In the genomic region with DNA sequence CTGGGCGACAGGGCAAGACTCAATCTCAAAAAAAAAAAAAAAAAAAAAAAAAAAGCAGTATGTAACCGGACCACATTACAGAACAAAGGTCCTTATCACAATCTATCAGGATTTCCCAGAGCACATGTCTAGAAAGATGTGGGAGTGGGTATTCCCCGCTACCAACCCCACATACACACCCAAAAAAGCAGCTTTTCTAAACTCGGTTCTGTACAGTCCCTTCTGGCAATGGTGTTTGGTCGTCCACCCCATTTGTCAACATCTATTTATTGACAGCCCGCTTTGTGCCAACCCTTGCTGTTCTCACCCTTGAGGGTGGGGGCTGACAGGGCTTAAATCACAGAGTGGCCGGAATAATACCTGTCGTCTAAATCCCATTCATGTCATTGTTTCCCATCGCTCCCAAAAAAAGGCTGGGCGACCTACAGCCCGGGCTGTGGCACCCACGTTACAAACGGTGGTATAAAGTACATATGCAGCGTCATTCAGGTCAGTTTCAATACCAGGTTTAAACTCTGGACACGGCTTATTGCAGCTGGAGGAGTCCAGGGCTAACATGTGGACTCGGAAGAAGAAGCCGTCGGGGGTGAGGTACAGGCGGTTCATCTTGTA, we compare ENCODE assay signal across 8 cellular contexts. TPM values are rescaled to one million over a fixed set of nuclear protein-coding genes. Genes with fewer than 3 reads are reported as not detected.
DNase-seq lines count a peak whose midpoint lies in the region; ATAC-seq and TF ChIP-seq lines count a peak whose summit lies in the region.

No MANE protein-coding gene starts in this region.

- in situ Hi-C loops in astrocyte of the spinal cord (cut with HindIII; ENCODE audit: low sequenced_read_pairs) = no loop called here

- WGBS in liver = 6% methylated on average over 19 of the region's 19 CpGs
- WGBS in testis, 2 donors = 9 to 19% methylated on average over 14 to 19 of the region's 19 CpGs

- H3K36me3 ChIP-seq in DND-41 (ENCODE audit: insufficient read depth, low read length) = no peaks in the 10 kb centered on the region
- H3K36me3 ChIP-seq in liver (ENCODE audit: control insufficient read depth in 4 of 4, insufficient read depth in 3 of 4, low read depth in 1 of 4, low read length in 3 of 4) = no peaks in the 10 kb centered on the region
- no peaks in the 10 kb centered on the region for H3K36me3 ChIP-seq in testis (ENCODE audit: low read depth, missing control alignments)

- peak in 1 of 2 donors; percentile 2 for TF ChIP-seq RAD21 in liver (IDR thresholded peaks at IDR 0.05)

- peak overlapping the region; percentile 81 for H3K9ac ChIP-seq in DND-41 (ENCODE audit: low read depth, low read length)
- H3K9ac ChIP-seq in liver (ENCODE audit: low read depth in 1 of 2, low read length in 2 of 2) = peak overlapping the region; percentile 8 to 36

- H3K9me3 ChIP-seq in DND-41 (ENCODE audit: insufficient read depth, low read length, severe bottlenecking) = no peaks in the 10 kb centered on the region
- H3K9me3 ChIP-seq in liver (ENCODE audit: control insufficient read depth in 4 of 4, low read length in 3 of 4) = no peaks in the 10 kb centered on the region
- no peaks in the 10 kb centered on the region for H3K9me3 ChIP-seq in testis

- peak overlapping the region; percentile 38 to 74; a peak in 3 of 4 replicates for H3K4me3 ChIP-seq in DND-41 (ENCODE audit: low read depth in 1 of 2, low read length in 2 of 2)
- peak overlapping the region; percentile 77 for H3K4me3 ChIP-seq in astrocyte of the spinal cord (ENCODE audit: low read depth, low read length)
- peak overlapping the region; percentile 67 to 69 (median 67) for H3K4me3 ChIP-seq in liver (ENCODE audit: low read depth in 1 of 3, low read length in 3 of 3)
- H3K4me3 ChIP-seq in testis = peak overlapping the region; percentile 77 to 80

- DNase-seq in DND-41 (no peak), astrocyte of the spinal cord (ENCODE audit: low read depth, low spot score) (no peak), testis (no peak), GM03348 (ENCODE audit: low spot score) (no peak)
- no peak for DNase-seq in NK-92 treated with Interleukin-12 subunit alpha and Interleukin-12 subunit beta, amount 100 ng/mL, for 24 hours (lab: John Stamatoyannopoulos, UW)
- no peak for DNase-seq in stimulated activated CD4-positive, alpha-beta T cell treated with anti-CD3 and anti-CD28 coated beads, Interleukin-12 subunit alpha, Interleukin-12 subunit beta, amount 100 ng/mL, for 4 hours

- H3K27me3 ChIP-seq in DND-41 (ENCODE audit: insufficient read depth, low read length, poor library complexity) (peaks cover 30% of the 10 kb centered on the region), liver (ENCODE audit: control insufficient read depth in 4 of 4, insufficient read depth in 4 of 4, low read length in 3 of 4) (no peaks in the 10 kb centered on the region), testis (no peaks in the 10 kb centered on the region)

- TF ChIP-seq CTCF in DND-41 (IDR thresholded peaks at IDR 0.05; ENCODE audit: borderline replicate concordance, extremely low read depth, low read length, poor library complexity, severe bottlenecking) (no peak), astrocyte of the spinal cord (IDR thresholded peaks at IDR 0.05; ENCODE audit: low read depth, low read length) (no peak), liver (IDR thresholded peaks at IDR 0.05; ENCODE audit: low read depth, low read length, missing input control) (no peak), testis (IDR thresholded peaks at IDR 0.05) (no peak)

- H3K4me1 ChIP-seq in DND-41 (ENCODE audit: insufficient read depth, low read length) (peaks cover 33% of the 10 kb centered on the region), liver (ENCODE audit: control insufficient read depth in 4 of 4, insufficient read depth in 4 of 4, low read length in 3 of 4) (peaks cover 4 to 28% (median 18%) of the 10 kb centered on the region in 4 donors), testis (peaks cover 5% of the 10 kb centered on the region)

- no peaks in the 10 kb centered on the region for H4K20me1 ChIP-seq in DND-41 (ENCODE audit: insufficient read depth, low read length)

- intact Hi-C loops in testis (cut with DNase I; ENCODE audit: low total_unique reads) = no loop called here

- no peaks in the 10 kb centered on the region for H3K79me2 ChIP-seq in DND-41 (ENCODE audit: insufficient read depth, low read length)

- TF ChIP-seq POLR2A in testis (IDR thresholded peaks at IDR 0.05) = no peak

- H3K4me2 ChIP-seq in DND-41 (ENCODE audit: insufficient read depth, low read length) = peak overlapping the region; percentile 69

- ATAC-seq in DND-41 (ENCODE audit: insufficient read depth, low read depth) (no peak), HG03469 (IDR thresholded peaks at IDR 0.05; ENCODE audit: unreplicated experiment) (peak; percentile 13)

- H2AFZ ChIP-seq in DND-41 (ENCODE audit: low read depth, low read length) = peak overlapping the region; percentile 79

- H3K27ac ChIP-seq in DND-41 (ENCODE audit: low read length) = no peak overlapping the region
- peak overlapping the region; percentile 90 to 92 for H3K27ac ChIP-seq in liver (ENCODE audit: low read depth in 1 of 2, low read length in 2 of 2)
- peak overlapping the region; percentile 94 to 97 for H3K27ac ChIP-seq in testis

TF ChIP-seq in liver, 16 proteins besides CTCF, POLR2A, EP300 and RAD21:
- TF ChIP-seq TAF1 (conservative IDR thresholded peaks at IDR 0.05) (no peak), FOXA2 (IDR thresholded peaks at IDR 0.05) (peak; percentile 58), FOXA1 (IDR thresholded peaks at IDR 0.05) (no peak), SP1 (IDR thresholded peaks at IDR 0.05) (peak; percentile 24), RXRA (IDR thresholded peaks at IDR 0.05) (peak; percentile 5 to 19), GABPA (IDR thresholded peaks at IDR 0.05 in 1 of 2, conservative IDR thresholded peaks at IDR 0.05 in 1 of 2) (no peak), HNF4G (IDR thresholded peaks at IDR 0.05) (no peak), YY1 (IDR thresholded peaks at IDR 0.05) (peak; percentile 44), EGR1 (IDR thresholded peaks at IDR 0.05; ENCODE audit: low read depth in 2 of 2) (no peak), NR2F2 (IDR thresholded peaks at IDR 0.05) (no peak), HNF4A (conservative IDR thresholded peaks at IDR 0.05) (no peak), JUND (IDR thresholded peaks at IDR 0.05) (no peak)
- TF ChIP-seq, protein P1, sequence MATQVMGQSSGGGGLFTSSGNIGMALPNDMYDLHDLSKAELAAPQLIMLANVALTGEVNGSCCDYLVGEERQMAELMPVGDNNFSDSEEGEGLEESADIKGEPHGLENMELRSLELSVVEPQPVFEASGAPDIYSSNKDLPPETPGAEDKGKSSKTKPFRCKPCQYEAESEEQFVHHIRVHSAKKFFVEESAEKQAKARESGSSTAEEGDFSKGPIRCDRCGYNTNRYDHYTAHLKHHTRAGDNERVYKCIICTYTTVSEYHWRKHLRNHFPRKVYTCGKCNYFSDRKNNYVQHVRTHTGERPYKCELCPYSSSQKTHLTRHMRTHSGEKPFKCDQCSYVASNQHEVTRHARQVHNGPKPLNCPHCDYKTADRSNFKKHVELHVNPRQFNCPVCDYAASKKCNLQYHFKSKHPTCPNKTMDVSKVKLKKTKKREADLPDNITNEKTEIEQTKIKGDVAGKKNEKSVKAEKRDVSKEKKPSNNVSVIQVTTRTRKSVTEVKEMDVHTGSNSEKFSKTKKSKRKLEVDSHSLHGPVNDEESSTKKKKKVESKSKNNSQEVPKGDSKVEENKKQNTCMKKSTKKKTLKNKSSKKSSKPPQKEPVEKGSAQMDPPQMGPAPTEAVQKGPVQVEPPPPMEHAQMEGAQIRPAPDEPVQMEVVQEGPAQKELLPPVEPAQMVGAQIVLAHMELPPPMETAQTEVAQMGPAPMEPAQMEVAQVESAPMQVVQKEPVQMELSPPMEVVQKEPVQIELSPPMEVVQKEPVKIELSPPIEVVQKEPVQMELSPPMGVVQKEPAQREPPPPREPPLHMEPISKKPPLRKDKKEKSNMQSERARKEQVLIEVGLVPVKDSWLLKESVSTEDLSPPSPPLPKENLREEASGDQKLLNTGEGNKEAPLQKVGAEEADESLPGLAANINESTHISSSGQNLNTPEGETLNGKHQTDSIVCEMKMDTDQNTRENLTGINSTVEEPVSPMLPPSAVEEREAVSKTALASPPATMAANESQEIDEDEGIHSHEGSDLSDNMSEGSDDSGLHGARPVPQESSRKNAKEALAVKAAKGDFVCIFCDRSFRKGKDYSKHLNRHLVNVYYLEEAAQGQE (IDR thresholded peaks at IDR 0.05) = no peak
- TF ChIP-seq, protein P2, sequence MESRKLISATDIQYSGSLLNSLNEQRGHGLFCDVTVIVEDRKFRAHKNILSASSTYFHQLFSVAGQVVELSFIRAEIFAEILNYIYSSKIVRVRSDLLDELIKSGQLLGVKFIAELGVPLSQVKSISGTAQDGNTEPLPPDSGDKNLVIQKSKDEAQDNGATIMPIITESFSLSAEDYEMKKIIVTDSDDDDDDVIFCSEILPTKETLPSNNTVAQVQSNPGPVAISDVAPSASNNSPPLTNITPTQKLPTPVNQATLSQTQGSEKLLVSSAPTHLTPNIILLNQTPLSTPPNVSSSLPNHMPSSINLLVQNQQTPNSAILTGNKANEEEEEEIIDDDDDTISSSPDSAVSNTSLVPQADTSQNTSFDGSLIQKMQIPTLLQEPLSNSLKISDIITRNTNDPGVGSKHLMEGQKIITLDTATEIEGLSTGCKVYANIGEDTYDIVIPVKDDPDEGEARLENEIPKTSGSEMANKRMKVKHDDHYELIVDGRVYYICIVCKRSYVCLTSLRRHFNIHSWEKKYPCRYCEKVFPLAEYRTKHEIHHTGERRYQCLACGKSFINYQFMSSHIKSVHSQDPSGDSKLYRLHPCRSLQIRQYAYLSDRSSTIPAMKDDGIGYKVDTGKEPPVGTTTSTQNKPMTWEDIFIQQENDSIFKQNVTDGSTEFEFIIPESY (IDR thresholded peaks at IDR 0.05) = no peak
- TF ChIP-seq, protein P3, sequence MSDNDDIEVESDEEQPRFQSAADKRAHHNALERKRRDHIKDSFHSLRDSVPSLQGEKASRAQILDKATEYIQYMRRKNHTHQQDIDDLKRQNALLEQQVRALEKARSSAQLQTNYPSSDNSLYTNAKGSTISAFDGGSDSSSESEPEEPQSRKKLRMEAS (IDR thresholded peaks at IDR 0.05) = peak; percentile 17
- TF ChIP-seq, protein P4, sequence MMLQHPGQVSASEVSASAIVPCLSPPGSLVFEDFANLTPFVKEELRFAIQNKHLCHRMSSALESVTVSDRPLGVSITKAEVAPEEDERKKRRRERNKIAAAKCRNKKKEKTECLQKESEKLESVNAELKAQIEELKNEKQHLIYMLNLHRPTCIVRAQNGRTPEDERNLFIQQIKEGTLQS (IDR thresholded peaks at IDR 0.05) = no peak

RNA-seq across cellular contexts. Expression of a gene that starts 3.6 kb away (rescaled TPM):
- total RNA-seq in liver (10 to 100 TPM in 1 of 2 donors, 1 to 10 TPM in 1; 6.4 to 13.4 TPM), testis (10 to 100 TPM; 13.1 to 14.5 TPM)
- polyA plus RNA-seq in liver (10 to 100 TPM in 1 of 2 donors, 1 to 10 TPM in 1; 9.3 to 10.3 TPM), testis (ENCODE audit: insufficient read depth, low read depth, low replicate concordance) (13.5 TPM)

RNA-seq across cellular contexts. Expression of a gene that starts 42.9 kb away (rescaled TPM):
- total RNA-seq in liver = 10 to 100 TPM; 10.5 to 61.1 TPM
- polyA plus RNA-seq in liver = 10 to 100 TPM; 15.4 to 20.2 TPM
- 100 to 1,000 TPM; 143 to 157 TPM for total RNA-seq in testis
- 481 TPM for polyA plus RNA-seq in testis (ENCODE audit: insufficient read depth, low read depth, low replicate concordance)
